ENCODE assay signal across 8 cellular contexts in genomic region chr1:246492611-246493245, GRCh38. TPM values are rescaled to one million over a fixed set of nuclear protein-coding genes. Genes with fewer than 3 reads are reported as not detected.
A peak's percentile ranks its signal among the peaks of the same experiment; 100 is the strongest.
DNase-seq lines count a peak whose midpoint lies in the region; ATAC-seq and TF ChIP-seq lines count a peak whose summit lies in the region.

No MANE protein-coding gene starts in this region.

- DNase-seq in DND-41 (peak; percentile 60), HPDE6-E6E7 (ENCODE audit: extremely low spot score) (peak; percentile 57), NCI-H774 (lab: John Stamatoyannopoulos, UW) (peak; percentile 58), glomerular endothelial cell (ENCODE audit: extremely low read depth, low read depth, low spot score) (peak; percentile 60), trophoblast cell (peak; percentile 29 to 79)
- peak; percentile 46 for DNase-seq in activated naive CD4-positive, alpha-beta T cell treated with Interleukin-2 at 50 U/mL for 16 hours

- H3K9me3 ChIP-seq in DND-41 (ENCODE audit: insufficient read depth, low read length, severe bottlenecking) (no peaks in the 10 kb centered on the region), trophoblast cell (ENCODE audit: insufficient read depth, low read depth, low read length) (no peaks in the 10 kb centered on the region)

- no peak overlapping the region for H3K27ac ChIP-seq in DND-41 (ENCODE audit: low read length)
- H3K27ac ChIP-seq in trophoblast cell (ENCODE audit: low read depth, low read length): no peak overlapping the region

- ATAC-seq in DND-41 (ENCODE audit: insufficient read depth, low read depth) (peak; percentile 83), HG03280 (IDR thresholded peaks at IDR 0.05; ENCODE audit: unreplicated experiment) (no peak), GM21515 (IDR thresholded peaks at IDR 0.05; ENCODE audit: unreplicated experiment) (no peak)

- no peak overlapping the region for H3K9ac ChIP-seq in DND-41 (ENCODE audit: low read depth, low read length)
- H3K9ac ChIP-seq in trophoblast cell (ENCODE audit: low read length): no peak overlapping the region

- H2AFZ ChIP-seq in DND-41 (ENCODE audit: low read depth, low read length): no peak overlapping the region
- H2AFZ ChIP-seq in trophoblast cell (ENCODE audit: insufficient read depth, low read length, poor library complexity): no peak overlapping the region

- H2BK12ac ChIP-seq in trophoblast cell (ENCODE audit: low read length): peak overlapping the region; percentile 45

- TF ChIP-seq CTCF in DND-41 (IDR thresholded peaks at IDR 0.05; ENCODE audit: borderline replicate concordance, extremely low read depth, low read length, poor library complexity, severe bottlenecking): peak; percentile 72

- H3K18ac ChIP-seq in trophoblast cell (ENCODE audit: low read length): no peak overlapping the region

- H4K20me1 ChIP-seq in DND-41 (ENCODE audit: insufficient read depth, low read length): peaks cover 4% of the 10 kb centered on the region

- H3K4me2 ChIP-seq in DND-41 (ENCODE audit: insufficient read depth, low read length): no peak overlapping the region
- peak overlapping the region; percentile 41 for H3K4me2 ChIP-seq in trophoblast cell (ENCODE audit: low read length)

- H3K14ac ChIP-seq in trophoblast cell (ENCODE audit: low read length): no peak overlapping the region

- H3K4ac ChIP-seq in trophoblast cell (ENCODE audit: low read depth, low read length): no peak overlapping the region

- no CpG with 5 or more reads among the region's 3 CpGs for WGBS in trophoblast cell (ENCODE audit: extremely low coverage, insufficient coverage, insufficient read length)

- peaks cover 6% of the 10 kb centered on the region for H3K79me1 ChIP-seq in trophoblast cell (ENCODE audit: low read length)

- H3K4me1 ChIP-seq in DND-41 (ENCODE audit: insufficient read depth, low read length): peaks cover 4% of the 10 kb centered on the region; the same call in 1 of the 2 replicates
- peaks cover 6 to 8% of the 10 kb centered on the region in 2 experiments for H3K4me1 ChIP-seq in trophoblast cell (ENCODE audit: control insufficient read depth in 1 of 2, insufficient read depth in 2 of 2, low read length in 2 of 2)

- H3K79me2 ChIP-seq in DND-41 (ENCODE audit: insufficient read depth, low read length) (peaks cover 29% of the 10 kb centered on the region; the same call in 1 of the 2 replicates), trophoblast cell (ENCODE audit: control insufficient read depth, insufficient read depth, low read length, poor library complexity) (no peaks in the 10 kb centered on the region)

- no peak overlapping the region for H2AK5ac ChIP-seq in trophoblast cell (ENCODE audit: low read length)

- H3K4me3 ChIP-seq in DND-41 (ENCODE audit: low read depth in 1 of 2, low read length in 2 of 2): no peak overlapping the region
- H3K4me3 ChIP-seq in trophoblast cell (ENCODE audit: low read depth, low read length): no peak overlapping the region

- H4K91ac ChIP-seq in trophoblast cell (ENCODE audit: low read depth, low read length): no peak overlapping the region

- H4K8ac ChIP-seq in trophoblast cell (ENCODE audit: low read depth, low read length): no peak overlapping the region

- no peak overlapping the region for H3K23ac ChIP-seq in trophoblast cell (ENCODE audit: low read length)

- H3K36me3 ChIP-seq in DND-41 (ENCODE audit: insufficient read depth, low read length) (0 out of 2 replicates have a peak, but pooled peaks cover 2% of the 10 kb centered on the region), trophoblast cell (ENCODE audit: control insufficient read depth in 1 of 2, insufficient read depth in 2 of 2, low read length in 2 of 2) (no peaks in the 10 kb centered on the region)

- H2BK120ac ChIP-seq in trophoblast cell (ENCODE audit: insufficient read depth, low read length, poor library complexity): no peak overlapping the region

- H2BK5ac ChIP-seq in trophoblast cell (ENCODE audit: low read depth, low read length, poor library complexity): no peak overlapping the region

- H4K12ac ChIP-seq in trophoblast cell (ENCODE audit: low read depth, low read length): no peak overlapping the region

- H3K27me3 ChIP-seq in DND-41 (ENCODE audit: insufficient read depth, low read length, poor library complexity) (no peaks in the 10 kb centered on the region), trophoblast cell (ENCODE audit: insufficient read depth, low read length) (no peaks in the 10 kb centered on the region)

RNA-seq across cellular contexts. Expression of gene SMYD3, which starts 14.4 kb away (rescaled TPM):
- 20.0 and 27.9 TPM in 2 replicates for total RNA-seq in glomerular endothelial cell
- 48.3 and 50.2 TPM in 2 replicates for polyA plus RNA-seq in trophoblast cell (2013)
